1 cellular context compared by ENCODE assay signal in genomic region chr13:112931028-112931934, GRCh38.
TF ChIP-seq lines count a peak whose summit lies in the region.

No MANE protein-coding gene starts in this region.

TF ChIP-seq in HepG2, 621 proteins besides CTCF, POLR2A, EP300 and RAD21 (continued from another document and continues in another):
- no peak for TF ChIP-seq ZFP36L1 (CRISPR knock-in tag; IDR thresholded peaks at IDR 0.05)
- TF ChIP-seq, protein P1, sequence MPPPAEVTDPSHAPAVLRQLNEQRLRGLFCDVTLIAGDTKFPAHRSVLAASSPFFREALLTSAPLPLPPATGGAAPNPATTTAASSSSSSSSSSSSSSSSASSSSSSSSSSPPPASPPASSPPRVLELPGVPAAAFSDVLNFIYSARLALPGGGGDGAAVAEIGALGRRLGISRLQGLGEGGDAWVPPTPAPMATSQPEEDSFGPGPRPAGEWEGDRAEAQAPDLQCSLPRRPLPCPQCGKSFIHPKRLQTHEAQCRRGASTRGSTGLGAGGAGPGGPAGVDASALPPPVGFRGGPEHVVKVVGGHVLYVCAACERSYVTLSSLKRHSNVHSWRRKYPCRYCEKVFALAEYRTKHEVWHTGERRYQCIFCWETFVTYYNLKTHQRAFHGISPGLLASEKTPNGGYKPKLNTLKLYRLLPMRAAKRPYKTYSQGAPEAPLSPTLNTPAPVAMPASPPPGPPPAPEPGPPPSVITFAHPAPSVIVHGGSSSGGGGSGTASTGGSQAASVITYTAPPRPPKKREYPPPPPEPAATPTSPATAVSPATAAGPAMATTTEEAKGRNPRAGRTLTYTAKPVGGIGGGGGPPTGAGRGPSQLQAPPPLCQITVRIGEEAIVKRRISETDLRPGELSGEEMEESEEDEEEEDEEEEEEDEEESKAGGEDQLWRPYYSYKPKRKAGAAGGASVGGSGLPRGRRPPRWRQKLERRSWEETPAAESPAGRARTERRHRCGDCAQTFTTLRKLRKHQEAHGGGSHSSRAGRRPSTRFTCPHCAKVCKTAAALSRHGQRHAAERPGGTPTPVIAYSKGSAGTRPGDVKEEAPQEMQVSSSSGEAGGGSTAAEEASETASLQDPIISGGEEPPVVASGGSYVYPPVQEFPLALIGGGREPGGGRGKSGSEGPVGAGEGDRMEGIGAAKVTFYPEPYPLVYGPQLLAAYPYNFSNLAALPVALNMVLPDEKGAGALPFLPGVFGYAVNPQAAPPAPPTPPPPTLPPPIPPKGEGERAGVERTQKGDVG (CRISPR knock-in tag; IDR thresholded peaks at IDR 0.05; ENCODE audit: borderline replicate concordance), result no peak; the same call in 1 of the 2 replicates
- no peak for TF ChIP-seq AGO1 (IDR thresholded peaks at IDR 0.05; ENCODE audit: low read depth, low read length, poor library complexity, severe bottlenecking)
- TF ChIP-seq ZNF615 (CRISPR knock-in tag; IDR thresholded peaks at IDR 0.05; ENCODE audit: borderline replicate concordance), result no peak
- TF ChIP-seq, protein P2, sequence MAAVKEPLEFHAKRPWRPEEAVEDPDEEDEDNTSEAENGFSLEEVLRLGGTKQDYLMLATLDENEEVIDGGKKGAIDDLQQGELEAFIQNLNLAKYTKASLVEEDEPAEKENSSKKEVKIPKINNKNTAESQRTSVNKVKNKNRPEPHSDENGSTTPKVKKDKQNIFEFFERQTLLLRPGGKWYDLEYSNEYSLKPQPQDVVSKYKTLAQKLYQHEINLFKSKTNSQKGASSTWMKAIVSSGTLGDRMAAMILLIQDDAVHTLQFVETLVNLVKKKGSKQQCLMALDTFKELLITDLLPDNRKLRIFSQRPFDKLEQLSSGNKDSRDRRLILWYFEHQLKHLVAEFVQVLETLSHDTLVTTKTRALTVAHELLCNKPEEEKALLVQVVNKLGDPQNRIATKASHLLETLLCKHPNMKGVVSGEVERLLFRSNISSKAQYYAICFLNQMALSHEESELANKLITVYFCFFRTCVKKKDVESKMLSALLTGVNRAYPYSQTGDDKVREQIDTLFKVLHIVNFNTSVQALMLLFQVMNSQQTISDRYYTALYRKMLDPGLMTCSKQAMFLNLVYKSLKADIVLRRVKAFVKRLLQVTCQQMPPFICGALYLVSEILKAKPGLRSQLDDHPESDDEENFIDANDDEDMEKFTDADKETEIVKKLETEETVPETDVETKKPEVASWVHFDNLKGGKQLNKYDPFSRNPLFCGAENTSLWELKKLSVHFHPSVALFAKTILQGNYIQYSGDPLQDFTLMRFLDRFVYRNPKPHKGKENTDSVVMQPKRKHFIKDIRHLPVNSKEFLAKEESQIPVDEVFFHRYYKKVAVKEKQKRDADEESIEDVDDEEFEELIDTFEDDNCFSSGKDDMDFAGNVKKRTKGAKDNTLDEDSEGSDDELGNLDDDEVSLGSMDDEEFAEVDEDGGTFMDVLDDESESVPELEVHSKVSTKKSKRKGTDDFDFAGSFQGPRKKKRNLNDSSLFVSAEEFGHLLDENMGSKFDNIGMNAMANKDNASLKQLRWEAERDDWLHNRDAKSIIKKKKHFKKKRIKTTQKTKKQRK (IDR thresholded peaks at IDR 0.05; ENCODE audit: low read length), result no peak
- TF ChIP-seq SKIL (CRISPR knock-in tag; IDR thresholded peaks at IDR 0.05; ENCODE audit: borderline replicate concordance), result no peak
- TF ChIP-seq MXI1 (IDR thresholded peaks at IDR 0.05; ENCODE audit: borderline replicate concordance, low read depth, low read length), result 0 out of 3 replicates have a peak, but pooled peaks have one; percentile 48
- peak; percentile 78; the same call in 1 of the 2 replicates for TF ChIP-seq TFAP4 (IDR thresholded peaks at IDR 0.05; ENCODE audit: borderline replicate concordance, low read depth)
- TF ChIP-seq SNAI1 (CRISPR knock-in tag; IDR thresholded peaks at IDR 0.05; ENCODE audit: borderline replicate concordance), result no peak
- no peak for TF ChIP-seq ZNF879 (CRISPR knock-in tag; IDR thresholded peaks at IDR 0.05)
- no peak for TF ChIP-seq ZNF776 (CRISPR knock-in tag; IDR thresholded peaks at IDR 0.05)
- TF ChIP-seq, protein P3, sequence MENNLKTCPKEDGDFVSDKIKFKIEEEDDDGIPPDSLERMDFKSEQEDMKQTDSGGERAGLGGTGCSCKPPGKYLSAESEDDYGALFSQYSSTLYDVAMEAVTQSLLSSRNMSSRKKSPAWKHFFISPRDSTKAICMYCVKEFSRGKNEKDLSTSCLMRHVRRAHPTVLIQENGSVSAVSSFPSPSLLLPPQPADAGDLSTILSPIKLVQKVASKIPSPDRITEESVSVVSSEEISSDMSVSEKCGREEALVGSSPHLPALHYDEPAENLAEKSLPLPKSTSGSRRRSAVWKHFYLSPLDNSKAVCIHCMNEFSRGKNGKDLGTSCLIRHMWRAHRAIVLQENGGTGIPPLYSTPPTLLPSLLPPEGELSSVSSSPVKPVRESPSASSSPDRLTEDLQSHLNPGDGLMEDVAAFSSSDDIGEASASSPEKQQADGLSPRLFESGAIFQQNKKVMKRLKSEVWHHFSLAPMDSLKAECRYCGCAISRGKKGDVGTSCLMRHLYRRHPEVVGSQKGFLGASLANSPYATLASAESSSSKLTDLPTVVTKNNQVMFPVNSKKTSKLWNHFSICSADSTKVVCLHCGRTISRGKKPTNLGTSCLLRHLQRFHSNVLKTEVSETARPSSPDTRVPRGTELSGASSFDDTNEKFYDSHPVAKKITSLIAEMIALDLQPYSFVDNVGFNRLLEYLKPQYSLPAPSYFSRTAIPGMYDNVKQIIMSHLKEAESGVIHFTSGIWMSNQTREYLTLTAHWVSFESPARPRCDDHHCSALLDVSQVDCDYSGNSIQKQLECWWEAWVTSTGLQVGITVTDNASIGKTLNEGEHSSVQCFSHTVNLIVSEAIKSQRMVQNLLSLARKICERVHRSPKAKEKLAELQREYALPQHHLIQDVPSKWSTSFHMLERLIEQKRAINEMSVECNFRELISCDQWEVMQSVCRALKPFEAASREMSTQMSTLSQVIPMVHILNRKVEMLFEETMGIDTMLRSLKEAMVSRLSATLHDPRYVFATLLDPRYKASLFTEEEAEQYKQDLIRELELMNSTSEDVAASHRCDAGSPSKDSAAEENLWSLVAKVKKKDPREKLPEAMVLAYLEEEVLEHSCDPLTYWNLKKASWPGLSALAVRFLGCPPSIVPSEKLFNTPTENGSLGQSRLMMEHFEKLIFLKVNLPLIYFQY (CRISPR knock-in tag; IDR thresholded peaks at IDR 0.05; ENCODE audit: borderline replicate concordance), result no peak
- TF ChIP-seq ZNF747 (CRISPR knock-in tag; IDR thresholded peaks at IDR 0.05; ENCODE audit: borderline replicate concordance), result no peak
- no peak for TF ChIP-seq REL (CRISPR knock-in tag; conservative IDR thresholded peaks at IDR 0.05)
- no peak for TF ChIP-seq MAFG (CRISPR knock-in tag; IDR thresholded peaks at IDR 0.05)
- TF ChIP-seq ZNF816 (CRISPR knock-in tag; IDR thresholded peaks at IDR 0.05; ENCODE audit: borderline replicate concordance), result no peak
- no peak for TF ChIP-seq HMGXB3 (CRISPR knock-in tag; IDR thresholded peaks at IDR 0.05; ENCODE audit: borderline replicate concordance)
- no peak for TF ChIP-seq MBNL3 (CRISPR knock-in tag; conservative IDR thresholded peaks at IDR 0.05)
- TF ChIP-seq ZNF558 (CRISPR knock-in tag; IDR thresholded peaks at IDR 0.05; ENCODE audit: borderline replicate concordance), result no peak
- TF ChIP-seq PHB2 (IDR thresholded peaks at IDR 0.05; ENCODE audit: partially characterized antibody), result no peak
- TF ChIP-seq THAP11 (CRISPR knock-in tag; IDR thresholded peaks at IDR 0.05), result peak; percentile 13; the same call in 1 of the 2 replicates
- no peak for TF ChIP-seq EEA1 (CRISPR knock-in tag; IDR thresholded peaks at IDR 0.05; ENCODE audit: borderline replicate concordance)
- no peak for TF ChIP-seq ZNF142 (CRISPR knock-in tag; IDR thresholded peaks at IDR 0.05)
- no peak; the same call in 1 of the 2 replicates for TF ChIP-seq ZZZ3 (CRISPR knock-in tag; IDR thresholded peaks at IDR 0.05; ENCODE audit: borderline replicate concordance)
- no peak for TF ChIP-seq ZNF720 (CRISPR knock-in tag; IDR thresholded peaks at IDR 0.05)
- no peak for TF ChIP-seq HOXA9 (CRISPR knock-in tag; IDR thresholded peaks at IDR 0.05; ENCODE audit: borderline replicate concordance)
- TF ChIP-seq ZKSCAN5 (CRISPR knock-in tag; IDR thresholded peaks at IDR 0.05), result no peak
- TF ChIP-seq ZNF841 (CRISPR knock-in tag; IDR thresholded peaks at IDR 0.05; ENCODE audit: borderline replicate concordance), result no peak
- TF ChIP-seq STAT5B (CRISPR knock-in tag; IDR thresholded peaks at IDR 0.05), result no peak
- no peak for TF ChIP-seq MAFF (IDR thresholded peaks at IDR 0.05; ENCODE audit: low read depth, low read length)
- TF ChIP-seq ZNF17 (CRISPR knock-in tag; IDR thresholded peaks at IDR 0.05), result no peak
- TF ChIP-seq ZNF44 (CRISPR knock-in tag; IDR thresholded peaks at IDR 0.05), result no peak
- no peak for TF ChIP-seq SOX13 (IDR thresholded peaks at IDR 0.05)
- peak in 1 of 2 experiments; percentile 44; a peak in 1 of 4 replicates for TF ChIP-seq SOX13 (CRISPR knock-in tag; conservative IDR thresholded peaks at IDR 0.05 in 1 of 2, IDR thresholded peaks at IDR 0.05 in 1 of 2)
